In the genomic region with DNA sequence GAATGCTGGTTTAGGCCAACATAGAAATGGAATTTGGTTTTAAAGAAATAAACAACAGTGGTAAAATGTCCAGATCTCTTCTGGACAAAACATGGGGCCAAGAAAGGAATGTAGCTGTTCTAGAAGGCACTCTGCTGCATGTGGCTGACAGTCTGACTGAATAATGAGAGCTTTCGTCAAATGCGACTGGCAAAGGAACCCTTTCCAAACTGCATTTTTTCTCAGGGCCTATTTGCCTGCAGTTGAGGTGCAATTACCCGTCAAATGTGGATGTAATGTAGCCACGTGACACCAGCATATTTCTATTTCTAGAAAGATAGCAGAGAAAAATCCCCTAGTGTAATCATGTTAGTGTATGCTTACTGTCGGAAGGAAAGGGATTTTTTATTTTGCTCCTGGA, we compare ENCODE assay signal across 5 cellular contexts.
"Had no signal": no experiment of that assay in that cellular context is flagged by ENCODE, and none has a peak within 500 bp of the region (broad histone marks: within the 10 kb centered on the region; RNA-seq: fewer than 3 reads in every experiment).

No MANE protein-coding gene starts in this region.

- H3K27ac ChIP-seq: HL-60 had no signal

- ATAC-seq: HepG2, K562 had no signal

- H3K27ac Mint-ChIP-seq: IgD-negative memory B cell had no signal

- H3K4me3 Mint-ChIP-seq: IgD-negative memory B cell had no signal

- DNase-seq: IMR-90 had no signal

- H3K36me3 Mint-ChIP-seq: IgD-negative memory B cell had no signal

- H3K4me3 ChIP-seq: K562 had no signal

- H3K4me1 Mint-ChIP-seq: IgD-negative memory B cell had no signal

- H3K27me3 Mint-ChIP-seq: IgD-negative memory B cell had no signal
